In genomic region chr20:53889411-53890148, GRCh38 we compare ENCODE assay signal across 28 cellular contexts.
"Had no signal": no experiment of that assay in that cellular context is flagged by ENCODE, and none has a peak within 500 bp of the region (broad histone marks: within the 10 kb centered on the region; RNA-seq: fewer than 3 reads in every experiment).

No MANE protein-coding gene starts in this region.

- ATAC-seq: activated CD8-positive, alpha-beta memory T cell treated with anti-CD3 and anti-CD28 coated beads, Interleukin-2, amount 10 ng/mL, durations not matched to agents 7 days and 5 days; activated naive CD4-positive, alpha-beta T cell treated with anti-CD3 and anti-CD28 coated beads, Interleukin-2, amount 50 U/mL, for 72 hours; activated T-cell treated with anti-CD3 and anti-CD28 coated beads, Interleukin-2, amount 50 U/mL, for 72 hours had no signal

- H3K4me3 ChIP-seq: SJSA1 had no signal

- H3K27ac ChIP-seq: brain microvascular endothelial cell, KMS-11, SJSA1, VCaP had no signal

- H3K27me3 ChIP-seq: brain microvascular endothelial cell, SJSA1 had no signal

- H3K36me3 ChIP-seq: brain microvascular endothelial cell had no signal

- H3K9ac ChIP-seq: KMS-11 had no signal

- DNase-seq: activated B cell treated with CpG ODN at 0.5 μM for 24 hours; activated CD4-positive, alpha-beta memory T cell treated with anti-CD3 and anti-CD28 coated beads, Interleukin-2, amount 10 ng/mL, durations not matched to agents 7 days and 5 days; activated CD4-positive, CD25-positive, alpha-beta regulatory T cell treated with anti-CD3 and anti-CD28 coated beads, Interleukin-2, amount 50 U/mL, for 72 hours; activated CD8-positive, alpha-beta memory T cell treated with anti-CD3 and anti-CD28 coated beads, Interleukin-2, amount 10 ng/mL, durations not matched to agents 7 days and 5 days; activated gamma-delta T cell treated with Interleukin-2 at 50 U/mL for 16 hours; activated T-cell treated with anti-CD3 and anti-CD28 coated beads, Interleukin-2, amount 50 U/mL, for 72 hours; amniotic stem cell; aorta; brain microvascular endothelial cell; central memory CD4-positive, alpha-beta T cell; MM.1S; MV-4-11; NCI-H1092; NCI-H1436 treated with DMSO at 0.1 percent for 48 hours; NCI-H1694 treated with DMSO at 0.1 percent for 48 hours; NCI-H2029; NCI-H345; NCI-H524 treated with DMSO at 0.1 percent for 48 hours; NK-92 treated with Interleukin-12 subunit alpha and Interleukin-12 subunit beta, amount 100 ng/mL, for 24 hours; SHP77 treated with DMSO at 0.1 percent for 48 hours; SW 1271; T-helper 1 cell; T-helper 2 cell; T-helper 9 cell had no signal

- H3K4me2 ChIP-seq: KMS-11 had no signal
